Comparison of ENCODE assay signal across 18 cellular contexts in the genomic region with DNA sequence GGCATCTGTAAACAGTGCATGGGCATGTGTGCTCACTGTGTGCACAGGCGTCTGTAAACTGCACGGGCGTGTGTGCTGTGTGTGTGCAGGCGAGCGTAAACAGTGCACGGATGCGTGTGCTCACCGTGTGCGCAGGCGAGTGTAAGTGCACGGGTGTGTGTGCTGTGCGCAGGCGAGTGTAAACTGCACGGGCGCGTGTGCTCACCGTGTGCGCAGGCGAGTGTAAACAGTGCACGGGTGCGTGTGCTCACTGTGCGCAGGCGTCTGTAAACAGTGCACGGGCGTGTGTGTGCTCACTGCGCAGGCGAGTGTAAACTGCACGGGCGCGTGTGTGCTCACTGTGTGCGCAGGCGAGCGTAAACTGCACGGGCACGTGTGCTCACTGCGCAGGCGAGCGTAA. TPM values are rescaled to one million over a fixed set of nuclear protein-coding genes. Genes with fewer than 3 reads are reported as not detected.
A peak's percentile ranks its signal among the peaks of the same experiment; 100 is the strongest.
DNase-seq lines count a peak whose midpoint lies in the region; ATAC-seq, FAIRE-seq and TF ChIP-seq lines count a peak whose summit lies in the region.
"Had no signal": no experiment of that assay in that cellular context is flagged by ENCODE, and none has a peak within 500 bp of the region (broad histone marks: within the 10 kb centered on the region; RNA-seq: fewer than 3 reads in every experiment).

No MANE protein-coding gene starts in this region.

- no peak overlapping the region for H3K56ac ChIP-seq in H1 (replicated peaks; ENCODE audit: insufficient read length, low read depth, low read length)

- no peaks in the 10 kb centered on the region for H3K9me3 Mint-ChIP-seq in activated naive CD8-positive, alpha-beta T cell treated with anti-CD3 and anti-CD28 coated beads for 36 hours
- H3K9me3 Mint-ChIP-seq: CD4-positive, alpha-beta T cell had no signal

- FAIRE-seq in GM12892 (lab: Jason Lieb, UNC) (peak; percentile 77), HTR-8/SVneo (lab: Jason Lieb, UNC) (peak; percentile 94), H1 (lab: Jason Lieb, UNC) (no peak)
- FAIRE-seq: A204.1, GM12891 had no signal

- no peak overlapping the region for H3K14ac ChIP-seq in H1 (ENCODE audit: insufficient read length)

- no peak overlapping the region for H3K9ac ChIP-seq in H1 (replicated peaks in 1 of 4; ENCODE audit: extremely low read depth in 1 of 4, low read depth in 3 of 4, low read length in 3 of 4)

- H3K23ac ChIP-seq in H1 (ENCODE audit: insufficient read length) = no peak overlapping the region

- H3K79me2 ChIP-seq in H1 (ENCODE audit: control insufficient read depth in 1 of 2, insufficient read depth in 2 of 2, low read length in 2 of 2) (peaks cover 0 to 19% of the 10 kb centered on the region in 2 experiments; a peak in 1 of 4 replicates), osteoblast (ENCODE audit: insufficient read depth, low read length) (peaks cover 12% of the 10 kb centered on the region)

- 0 out of 2 replicates have a peak overlapping the region, but pooled peaks have one; percentile 16 for H2BK15ac ChIP-seq in H1 (ENCODE audit: low read length)

- POLR2A ChIA-PET in H1 (lab: Charles Lee; ENCODE audit: partially characterized antibody) = no interaction called here

- TF ChIP-seq POLR2A in GM12892 (IDR thresholded peaks at IDR 0.05; ENCODE audit: low read depth, low read length) (no peak), H1 (IDR thresholded peaks at IDR 0.05; ENCODE audit: control extremely low read depth in 1 of 2, low read depth in 2 of 2, low read length in 2 of 2) (no peak)

- no peak overlapping the region for H2BK120ac ChIP-seq in H1 (replicated peaks; ENCODE audit: low read depth, low read length)

- H3K27me3 ChIP-seq in H1 (replicated peaks in 1 of 4; ENCODE audit: control insufficient read depth in 3 of 4, extremely low read depth in 1 of 4, insufficient read depth in 3 of 4, low read length in 3 of 4) (no peaks in the 10 kb centered on the region), osteoblast (ENCODE audit: insufficient read depth, low read length) (no peaks in the 10 kb centered on the region)

- peak overlapping the region; percentile 44; the same call in 1 of the 2 replicates for H2BK5ac ChIP-seq in H1 (ENCODE audit: low read depth, low read length)

- H3K27me3 Mint-ChIP-seq in activated naive CD8-positive, alpha-beta T cell treated with anti-CD3 and anti-CD28 coated beads for 36 hours = no peaks in the 10 kb centered on the region
- H3K27me3 Mint-ChIP-seq: B cell; CD4-positive, alpha-beta T cell had no signal

- H3K27ac ChIP-seq in H1 (ENCODE audit: low read depth, low read length) (no peak overlapping the region), osteoblast (ENCODE audit: low read depth, low read length) (no peak overlapping the region)

- H3K79me1 ChIP-seq in H1 (ENCODE audit: low read depth, low read length) = peaks cover 13% of the 10 kb centered on the region

- H4K8ac ChIP-seq in H1 (ENCODE audit: extremely low read depth, insufficient read depth, low read length) = no peak overlapping the region

- H2AFZ ChIP-seq in H1 (ENCODE audit: low read length) (no peak overlapping the region), osteoblast (ENCODE audit: low read length) (no peak overlapping the region)

- peaks cover 0 to 10% of the 10 kb centered on the region in 2 experiments; a peak in 1 of 4 replicates for H3K9me3 ChIP-seq in H1 (ENCODE audit: insufficient read depth in 2 of 2, low read depth in 1 of 2, low read length in 1 of 2)
- no peaks in the 10 kb centered on the region for H3K9me3 ChIP-seq in osteoblast (ENCODE audit: low read depth, low read length)

- no peak overlapping the region for H2BK12ac ChIP-seq in H1 (ENCODE audit: low read depth, low read length)

- no peak overlapping the region for H3K4ac ChIP-seq in H1 (replicated peaks; ENCODE audit: insufficient read length, low read depth, low read length)

- H4K91ac ChIP-seq in H1 (replicated peaks; ENCODE audit: insufficient read length, low read length) = no peak overlapping the region

- H3K4me1 Mint-ChIP-seq in activated naive CD8-positive, alpha-beta T cell treated with anti-CD3 and anti-CD28 coated beads for 36 hours = no peaks in the 10 kb centered on the region
- H3K4me1 Mint-ChIP-seq: B cell had no signal

- H3K23me2 ChIP-seq in H1 (ENCODE audit: low read depth, low read length) = no peaks in the 10 kb centered on the region

- no peak overlapping the region for H3K18ac ChIP-seq in H1 (ENCODE audit: extremely low read depth, low read length)

- ATAC-seq in HG03097 (IDR thresholded peaks at IDR 0.05; ENCODE audit: low FRiP score, unreplicated experiment) = no peak

- no peak overlapping the region for H3K4me2 ChIP-seq in H1 (ENCODE audit: insufficient read depth in 1 of 2, low read depth in 2 of 2, low read length in 2 of 2)
- no peak overlapping the region for H3K4me2 ChIP-seq in osteoblast (ENCODE audit: insufficient read depth, low read length)

- CTCF ChIA-PET in H1 (lab: Charles Lee; ENCODE audit: partially characterized antibody) = no interaction called here

- no peak for DNase-seq in GM12892 (ENCODE audit: insufficient read length)
- no peak for DNase-seq in HTR-8/SVneo (ENCODE audit: insufficient read length, low spot score)
- DNase-seq in H1 (ENCODE audit: low read depth in 1 of 2, low spot score in 2 of 2) = no peak
- peak; percentile 27 for DNase-seq in osteoblast (ENCODE audit: insufficient read length, low spot score, missing footprints)
- no peak for DNase-seq in activated naive CD8-positive, alpha-beta T cell treated with anti-CD3 and anti-CD28 coated beads for 36 hours
- no peak for DNase-seq in iPS-NIHi11 (ENCODE audit: low spot score)
- DNase-seq: C1 segment of cervical spinal cord; Calu3; CD4-positive, alpha-beta T cell; DMS 273 treated with DMSO at 0.1 percent for 48 hours; GOT3; HCEC 1CT; HFFc6; IMR-90 had no signal

- 93% methylated on average over 38 of the region's 38 CpGs; no CpG with 5 or more reads in 1 of the 2 experiments for WGBS in H1 (ENCODE audit: extremely low coverage in 1 of 2, insufficient coverage in 1 of 2, insufficient read length in 1 of 2, insufficient replicate concordance in 2 of 2, low coverage in 1 of 2, low lambda C conversion rate in 2 of 2, missing lambda C conversion rate in 1 of 2), 2 experiments

- TF ChIP-seq EP300 in H1 (IDR thresholded peaks at IDR 0.05; ENCODE audit: borderline replicate concordance in 1 of 2, low read depth in 2 of 2, low read length in 2 of 2) = no peak

- H4K5ac ChIP-seq in H1 (ENCODE audit: insufficient read length, low read depth, low read length) = no peak overlapping the region

- no peaks in the 10 kb centered on the region for H3K4me1 ChIP-seq in H1 (replicated peaks in 1 of 4; ENCODE audit: control insufficient read depth in 3 of 4, insufficient read depth in 4 of 4, low read length in 3 of 4)
- no peaks in the 10 kb centered on the region for H3K4me1 ChIP-seq in osteoblast (ENCODE audit: insufficient read depth, low read length)

- H2AK5ac ChIP-seq in H1 (ENCODE audit: low read depth, low read length) = no peak overlapping the region

- H3K4me3 ChIP-seq in H1 (ENCODE audit: extremely low read depth in 1 of 4, insufficient read depth in 2 of 4, low read depth in 3 of 4, low read length in 4 of 4) = no peak overlapping the region
- H3K4me3 ChIP-seq in osteoblast (ENCODE audit: insufficient read depth, low read length) = no peak overlapping the region

- no peak overlapping the region for H3K27ac Mint-ChIP-seq in activated naive CD8-positive, alpha-beta T cell treated with anti-CD3 and anti-CD28 coated beads for 36 hours
- H3K27ac Mint-ChIP-seq: B cell; CD4-positive, alpha-beta T cell; HFFc6 had no signal

- H4K20me1 ChIP-seq in H1 (replicated peaks in 1 of 2; ENCODE audit: control insufficient read depth in 1 of 2, insufficient read depth in 2 of 2, low read length in 2 of 2) = peaks cover 1 to 6% of the 10 kb centered on the region in 2 experiments
- peaks cover 3% of the 10 kb centered on the region for H4K20me1 ChIP-seq in osteoblast (ENCODE audit: insufficient read depth, low read length)

- H3K36me3 ChIP-seq in H1 (ENCODE audit: control insufficient read depth in 2 of 4, insufficient read depth in 4 of 4, low read length in 3 of 4) (peaks cover 0 to 6% (median 0%) of the 10 kb centered on the region in 4 experiments; a peak in 2 of 8 replicates), osteoblast (ENCODE audit: insufficient read depth, low read length) (no peaks in the 10 kb centered on the region)

- H3K4me3 Mint-ChIP-seq in activated naive CD8-positive, alpha-beta T cell treated with anti-CD3 and anti-CD28 coated beads for 36 hours = no peak overlapping the region
- H3K4me3 Mint-ChIP-seq: B cell; CD4-positive, alpha-beta T cell; HFFc6 had no signal

- TF ChIP-seq CTCF in H1 (IDR thresholded peaks at IDR 0.05; ENCODE audit: control extremely low read depth in 1 of 3, insufficient read depth in 1 of 3, low read depth in 1 of 3, low read length in 3 of 3) = no peak
- no peak for TF ChIP-seq CTCF in osteoblast (IDR thresholded peaks at IDR 0.05; ENCODE audit: extremely low read depth, low read depth, low read length)

- TF ChIP-seq RAD21 in H1 (IDR thresholded peaks at IDR 0.05 in 1 of 2, conservative IDR thresholded peaks at IDR 0.05 in 1 of 2; ENCODE audit: low read depth in 2 of 2, low read length in 2 of 2) = no peak

- no peak overlapping the region for H2BK20ac ChIP-seq in H1 (ENCODE audit: low read length)

- peaks cover 2% of the 10 kb centered on the region for H3K36me3 Mint-ChIP-seq in activated naive CD8-positive, alpha-beta T cell treated with anti-CD3 and anti-CD28 coated beads for 36 hours

RNA-seq across cellular contexts. Expression of gene RNH1, which starts 22.4 kb away (rescaled TPM):
- 40.2 TPM for polyA plus RNA-seq in GM12892 (2012; ENCODE audit: missing spikeins)
- 49.8 and 53.4 TPM in 2 replicates for total RNA-seq in H1 (2021; fragmentation: NEBNext Ultra II Directional; extraction: Animal tissue kit (Norgen Biotek cat#: 25700))
- polyA plus RNA-seq in H1 (2011; rRNA removed) = 48.7 and 86.4 TPM in 2 replicates
- polyA plus RNA-seq in H1 (2011; cell fraction: cytosol; rRNA removed) = 60.1 TPM
- polyA plus RNA-seq in H1 (2011; cell fraction: nucleus; rRNA removed) = 139 TPM
- 36.0 to 56.2 TPM (median 54.7 TPM) in 4 replicates for polyA plus RNA-seq in H1 (2012, experiment 1 of 2)
- 56.3 TPM for polyA plus RNA-seq in H1 (2012, experiment 2 of 2)
- 29.5 TPM for polyA plus RNA-seq in H1 (2013, experiment 1 of 2)
- polyA plus RNA-seq in H1 (2013, experiment 2 of 2) = 27.5 TPM
- 29.0 and 44.4 TPM in 2 replicates for polyA minus RNA-seq in H1 (2011; rRNA and poly(A)+ RNA removed)
- polyA minus RNA-seq in H1 (2011; cell fraction: cytosol; rRNA and poly(A)+ RNA removed) = 38.3 TPM
- polyA minus RNA-seq in H1 (2011; cell fraction: nucleus; rRNA and poly(A)+ RNA removed) = 63.2 TPM
- total RNA-seq in osteoblast = 441 and 506 TPM in 2 replicates
- 10 to 100 TPM; 94.7 to 97.2 TPM for total RNA-seq in activated naive CD8-positive, alpha-beta T cell treated with anti-CD3 and anti-CD28 coated beads for 36 hours

RNA-seq across cellular contexts. Expression of gene PTDSS2, which starts 34.5 kb away (rescaled TPM):
- polyA plus RNA-seq in GM12892 (2012; ENCODE audit: missing spikeins) = 7.3 TPM
- total RNA-seq in H1 (2021; fragmentation: NEBNext Ultra II Directional; extraction: Animal tissue kit (Norgen Biotek cat#: 25700)) = 48.7 and 52.4 TPM in 2 replicates
- 68.2 and 108 TPM in 2 replicates for polyA plus RNA-seq in H1 (2011; rRNA removed)
- polyA plus RNA-seq in H1 (2011; cell fraction: cytosol; rRNA removed) = 69.7 TPM
- 197 TPM for polyA plus RNA-seq in H1 (2011; cell fraction: nucleus; rRNA removed)
- 33.3 to 60.1 TPM (median 54.3 TPM) in 4 replicates for polyA plus RNA-seq in H1 (2012, experiment 1 of 2)
- polyA plus RNA-seq in H1 (2012, experiment 2 of 2) = 51.9 TPM
- 42.4 TPM for polyA plus RNA-seq in H1 (2013, experiment 1 of 2)
- 39.1 TPM for polyA plus RNA-seq in H1 (2013, experiment 2 of 2)
- polyA minus RNA-seq in H1 (2011; rRNA and poly(A)+ RNA removed) = 49.6 and 57.3 TPM in 2 replicates
- polyA minus RNA-seq in H1 (2011; cell fraction: cytosol; rRNA and poly(A)+ RNA removed) = 38.8 TPM
- 51.9 TPM for polyA minus RNA-seq in H1 (2011; cell fraction: nucleus; rRNA and poly(A)+ RNA removed)
- 33.0 and 36.2 TPM in 2 replicates for total RNA-seq in osteoblast
- total RNA-seq in activated naive CD8-positive, alpha-beta T cell treated with anti-CD3 and anti-CD28 coated beads for 36 hours = 10 to 100 TPM; 17.3 to 18.2 TPM

RNA-seq across cellular contexts. Expression of gene ANO9, which starts 42.8 kb away (rescaled TPM):
- 32.2 TPM for polyA plus RNA-seq in GM12892 (2012; ENCODE audit: missing spikeins)
- total RNA-seq in H1 (2021; fragmentation: NEBNext Ultra II Directional; extraction: Animal tissue kit (Norgen Biotek cat#: 25700)) = 18.0 and 20.0 TPM in 2 replicates
- 20.7 and 24.6 TPM in 2 replicates for polyA plus RNA-seq in H1 (2011; rRNA removed)
- polyA plus RNA-seq in H1 (2011; cell fraction: cytosol; rRNA removed) = 19.7 TPM
- polyA plus RNA-seq in H1 (2011; cell fraction: nucleus; rRNA removed) = 185 TPM
- 20.7 to 42.8 TPM (median 32.2 TPM) in 4 replicates for polyA plus RNA-seq in H1 (2012, experiment 1 of 2)
- 11.9 TPM for polyA plus RNA-seq in H1 (2012, experiment 2 of 2)
- polyA plus RNA-seq in H1 (2013, experiment 1 of 2) = 14.6 TPM
- 13.7 TPM for polyA plus RNA-seq in H1 (2013, experiment 2 of 2)
- polyA minus RNA-seq in H1 (2011; rRNA and poly(A)+ RNA removed) = 5.2 and 7.0 TPM in 2 replicates
- 5.6 TPM for polyA minus RNA-seq in H1 (2011; cell fraction: cytosol; rRNA and poly(A)+ RNA removed)
- 19.3 TPM for polyA minus RNA-seq in H1 (2011; cell fraction: nucleus; rRNA and poly(A)+ RNA removed)
- total RNA-seq in osteoblast = under 0.01 TPM in 1 of 2 replicates, not detected in the other
- 10 to 100 TPM; 22.2 to 22.9 TPM for total RNA-seq in activated naive CD8-positive, alpha-beta T cell treated with anti-CD3 and anti-CD28 coated beads for 36 hours
- total RNA-seq: HFFc6, IMR-90 had no signal
- polyA plus RNA-seq: IMR-90 had no signal

RNA-seq across cellular contexts. Expression of gene HRAS, which starts 50.8 kb away (rescaled TPM):
- polyA plus RNA-seq in GM12892 (2012; ENCODE audit: missing spikeins) = 28.5 TPM
- 54.7 and 60.9 TPM in 2 replicates for total RNA-seq in H1 (2021; fragmentation: NEBNext Ultra II Directional; extraction: Animal tissue kit (Norgen Biotek cat#: 25700))
- 44.3 and 63.4 TPM in 2 replicates for polyA plus RNA-seq in H1 (2011; rRNA removed)
- 47.4 TPM for polyA plus RNA-seq in H1 (2011; cell fraction: cytosol; rRNA removed)
- 117 TPM for polyA plus RNA-seq in H1 (2011; cell fraction: nucleus; rRNA removed)
- 63.6 to 78.2 TPM (median 69.2 TPM) in 4 replicates for polyA plus RNA-seq in H1 (2012, experiment 1 of 2)
- polyA plus RNA-seq in H1 (2012, experiment 2 of 2) = 56.3 TPM
- polyA plus RNA-seq in H1 (2013, experiment 1 of 2) = 25.7 TPM
- polyA plus RNA-seq in H1 (2013, experiment 2 of 2) = 26.0 TPM
- 28.2 and 33.1 TPM in 2 replicates for polyA minus RNA-seq in H1 (2011; rRNA and poly(A)+ RNA removed)
- polyA minus RNA-seq in H1 (2011; cell fraction: cytosol; rRNA and poly(A)+ RNA removed) = 22.0 TPM
- polyA minus RNA-seq in H1 (2011; cell fraction: nucleus; rRNA and poly(A)+ RNA removed) = 21.5 TPM
- total RNA-seq in osteoblast = 28.6 and 35.7 TPM in 2 replicates
- 10 to 100 TPM; 46.0 to 48.7 TPM for total RNA-seq in activated naive CD8-positive, alpha-beta T cell treated with anti-CD3 and anti-CD28 coated beads for 36 hours

RNA-seq across cellular contexts. Expression of gene LRRC56, which starts 52.7 kb away (rescaled TPM):
- 0.30 TPM for polyA plus RNA-seq in GM12892 (2012; ENCODE audit: missing spikeins)
- 1.9 and 2.1 TPM in 2 replicates for total RNA-seq in H1 (2021; fragmentation: NEBNext Ultra II Directional; extraction: Animal tissue kit (Norgen Biotek cat#: 25700))
- polyA plus RNA-seq in H1 (2011; rRNA removed) = 0.94 and 1.6 TPM in 2 replicates
- 1.9 TPM for polyA plus RNA-seq in H1 (2011; cell fraction: cytosol; rRNA removed)
- polyA plus RNA-seq in H1 (2011; cell fraction: nucleus; rRNA removed) = 8.4 TPM
- polyA plus RNA-seq in H1 (2012, experiment 1 of 2) = 1.2 to 1.8 TPM (median 1.6 TPM) in 4 replicates
- 0.70 TPM for polyA plus RNA-seq in H1 (2012, experiment 2 of 2)
- polyA plus RNA-seq in H1 (2013, experiment 1 of 2) = 0.71 TPM
- polyA plus RNA-seq in H1 (2013, experiment 2 of 2) = 0.75 TPM
- polyA minus RNA-seq in H1 (2011; rRNA and poly(A)+ RNA removed) = 0.68 and 0.88 TPM in 2 replicates
- polyA minus RNA-seq in H1 (2011; cell fraction: cytosol; rRNA and poly(A)+ RNA removed) = 0.88 TPM
- 2.4 TPM for polyA minus RNA-seq in H1 (2011; cell fraction: nucleus; rRNA and poly(A)+ RNA removed)
- 0.88 and 1.1 TPM in 2 replicates for total RNA-seq in osteoblast
- 1 to 10 TPM; 1.4 to 2.2 TPM for total RNA-seq in activated naive CD8-positive, alpha-beta T cell treated with anti-CD3 and anti-CD28 coated beads for 36 hours

Comparison
In these comparisons a context has a peak if more than half of its experiments do, and no peak if none do; other contexts are left out.
1. RNA of gene ANO9, which starts 42.8 kb away (total RNA-seq): 22.2 to 22.9 TPM in activated naive CD8-positive, alpha-beta T cell treated with anti-CD3 and anti-CD28 coated beads for 36 hours and 18.0 to 20.0 TPM in H1; under 0.01 TPM in osteoblast; every median in the first group is over 10 times any median in the second.